Comparison of ENCODE assay signal across 1 cellular context in the genomic region with DNA sequence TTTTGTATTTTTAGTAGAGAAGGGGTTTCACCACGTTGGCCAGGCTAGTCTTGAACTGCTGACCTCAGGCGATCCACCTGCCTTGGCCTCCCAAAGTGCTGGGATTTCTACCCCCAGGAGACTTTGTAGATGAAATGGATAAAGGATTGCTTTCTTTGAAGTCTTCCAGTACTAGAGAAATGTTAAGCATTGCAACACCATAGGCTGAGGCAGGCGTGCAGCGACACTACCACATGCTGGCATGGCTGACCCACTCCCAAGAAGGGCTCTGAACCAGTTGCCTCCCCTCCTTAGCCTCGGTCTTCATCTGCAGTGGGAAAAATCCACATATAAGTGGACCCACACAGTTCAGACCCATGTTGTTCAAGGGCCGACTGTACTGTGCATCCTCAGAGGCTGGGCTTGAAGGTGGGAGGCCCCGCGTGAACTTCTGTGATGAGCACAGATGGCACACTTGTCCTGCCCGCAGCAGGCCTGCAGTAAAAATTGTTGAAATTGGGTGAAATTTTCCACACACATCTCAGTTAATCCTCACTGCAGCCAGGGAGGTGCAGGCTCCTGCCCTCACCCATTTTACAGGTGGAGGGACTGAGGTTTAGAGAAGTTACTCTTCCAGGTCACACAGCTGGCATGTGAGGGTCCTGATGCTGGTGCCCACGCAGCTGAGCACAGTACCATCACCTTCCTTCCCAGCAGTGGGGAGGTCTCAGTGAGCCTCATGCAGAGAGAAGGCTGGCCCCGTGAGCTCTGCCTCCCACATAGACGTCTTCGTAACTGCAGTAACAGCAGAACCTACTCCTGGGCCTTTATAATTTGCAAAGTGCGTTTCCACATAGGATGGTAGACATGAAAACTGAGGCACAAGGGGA.
TF ChIP-seq lines count a peak whose summit lies in the region.

No MANE protein-coding gene starts in this region.

TF ChIP-seq in H1, 55 proteins besides CTCF, POLR2A, EP300 and RAD21:
- no peak for TF ChIP-seq JUN (IDR thresholded peaks at IDR 0.05; ENCODE audit: low read depth, low read length)
- TF ChIP-seq, protein P1, sequence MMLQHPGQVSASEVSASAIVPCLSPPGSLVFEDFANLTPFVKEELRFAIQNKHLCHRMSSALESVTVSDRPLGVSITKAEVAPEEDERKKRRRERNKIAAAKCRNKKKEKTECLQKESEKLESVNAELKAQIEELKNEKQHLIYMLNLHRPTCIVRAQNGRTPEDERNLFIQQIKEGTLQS (IDR thresholded peaks at IDR 0.05; ENCODE audit: insufficient read depth, low read depth, low read length) = no peak
- TF ChIP-seq SRF (IDR thresholded peaks at IDR 0.05; ENCODE audit: low read depth, low read length) = no peak
- TF ChIP-seq BACH1 (IDR thresholded peaks at IDR 0.05; ENCODE audit: low read length) = no peak
- TF ChIP-seq CBX5 (IDR thresholded peaks at IDR 0.05; ENCODE audit: low read depth, low read length) = no peak
- no peak for TF ChIP-seq SAP30 (IDR thresholded peaks at IDR 0.05; ENCODE audit: insufficient read depth, insufficient replicate concordance, low read length)
- no peak for TF ChIP-seq EGR1 (IDR thresholded peaks at IDR 0.05; ENCODE audit: borderline replicate concordance, low read depth, low read length)
- TF ChIP-seq BRCA1 (IDR thresholded peaks at IDR 0.05; ENCODE audit: low read depth, low read length) = no peak
